1 cellular context compared by ENCODE assay signal in genomic region chr12:752673-753400, GRCh38.
TF ChIP-seq lines count a peak whose summit lies in the region.

No MANE protein-coding gene starts in this region.

TF ChIP-seq in GM23338, 12 proteins besides CTCF, POLR2A, EP300 and RAD21:
- TF ChIP-seq ZNF462 (CRISPR knock-in tag; IDR thresholded peaks at IDR 0.05) = no peak
TF ChIP-seq in GM23338: peak in this region for 0.
